Comparison of ENCODE assay signal across 8 cellular contexts in genomic region chr1:168180148-168180524, GRCh38. TPM values are rescaled to one million over a fixed set of nuclear protein-coding genes. Genes with fewer than 3 reads are reported as not detected.
DNase-seq lines count a peak whose midpoint lies in the region; ATAC-seq and TF ChIP-seq lines count a peak whose summit lies in the region.

No MANE protein-coding gene starts in this region.

- peaks cover 62% of the 10 kb centered on the region for H3K79me2 ChIP-seq in DND-41 (ENCODE audit: insufficient read depth, low read length)

- DNase-seq in DND-41, result no peak
- DNase-seq in NAMALWA (ENCODE audit: low spot score), result peak; percentile 62
- DNase-seq in prostate gland (ENCODE audit: low spot score), result no peak
- DNase-seq in HUDEP-2 (lab: John Stamatoyannopoulos, UW; ENCODE audit: unreplicated experiment in 76 of 76), result no peak
- DNase-seq in NCI-H128 (lab: John Stamatoyannopoulos, UW; ENCODE audit: unreplicated experiment), result no peak
- no peak for DNase-seq in cortex of kidney (lab: John Stamatoyannopoulos, UW)

- no peaks in the 10 kb centered on the region for H3K27me3 ChIP-seq in DND-41 (ENCODE audit: insufficient read depth, low read length, poor library complexity)
- no peaks in the 10 kb centered on the region for H3K27me3 ChIP-seq in esophagus (ENCODE audit: control insufficient read depth in 1 of 2, insufficient read depth in 2 of 2, low read length in 2 of 2)
- no peaks in the 10 kb centered on the region for H3K27me3 ChIP-seq in prostate gland (replicated peaks; ENCODE audit: insufficient read depth)

- H4K20me1 ChIP-seq in DND-41 (ENCODE audit: insufficient read depth, low read length), result no peaks in the 10 kb centered on the region; the same call in 1 of the 2 replicates

- no peak for TF ChIP-seq POLR2A in prostate gland (IDR thresholded peaks at IDR 0.05)

- ATAC-seq in DND-41 (ENCODE audit: insufficient read depth, low read depth), result no peak
- ATAC-seq in HG03108 (IDR thresholded peaks at IDR 0.05; ENCODE audit: unreplicated experiment), result no peak

- TF ChIP-seq CTCF in DND-41 (IDR thresholded peaks at IDR 0.05; ENCODE audit: borderline replicate concordance, extremely low read depth, low read length, poor library complexity, severe bottlenecking) (no peak), prostate gland (IDR thresholded peaks at IDR 0.05) (no peak)

- H3K9me3 ChIP-seq in DND-41 (ENCODE audit: insufficient read depth, low read length, severe bottlenecking), result no peaks in the 10 kb centered on the region
- no peaks in the 10 kb centered on the region for H3K9me3 ChIP-seq in esophagus (ENCODE audit: control insufficient read depth in 2 of 2, insufficient read depth in 1 of 2, low read depth in 1 of 2, low read length in 1 of 2)
- H3K9me3 ChIP-seq in prostate gland, result no peaks in the 10 kb centered on the region

- peak overlapping the region; percentile 85 for H3K27ac ChIP-seq in DND-41 (ENCODE audit: low read length)
- peak overlapping the region; percentile 92 to 98 for H3K27ac ChIP-seq in esophagus (ENCODE audit: low read depth in 2 of 2, low read length in 1 of 2)
- H3K27ac ChIP-seq in prostate gland, result peak overlapping the region; percentile 86 to 87

- peak overlapping the region; percentile 76 for H3K4me2 ChIP-seq in DND-41 (ENCODE audit: insufficient read depth, low read length)

- H3K4me3 ChIP-seq in DND-41 (ENCODE audit: low read depth in 1 of 2, low read length in 2 of 2) (peak overlapping the region; percentile 59 to 67; a peak in 3 of 4 replicates), esophagus (ENCODE audit: low read depth in 1 of 2, low read length in 2 of 2) (peak overlapping the region; percentile 80 to 92), prostate gland (peak overlapping the region; percentile 67 to 69)

- H3K4me1 ChIP-seq in DND-41 (ENCODE audit: insufficient read depth, low read length), result peaks cover 28% of the 10 kb centered on the region
- H3K4me1 ChIP-seq in esophagus (ENCODE audit: control insufficient read depth in 2 of 2, insufficient read depth in 2 of 2, low read length in 1 of 2), result no peaks in the 10 kb centered on the region
- H3K4me1 ChIP-seq in prostate gland (replicated peaks), result peaks cover 7% of the 10 kb centered on the region

- H3K36me3 ChIP-seq in DND-41 (ENCODE audit: insufficient read depth, low read length) (peaks cover 16% of the 10 kb centered on the region), esophagus (ENCODE audit: control insufficient read depth in 2 of 2, insufficient read depth in 2 of 2, low read length in 1 of 2) (no peaks in the 10 kb centered on the region), prostate gland (no peaks in the 10 kb centered on the region)

- peak overlapping the region; percentile 79; the same call in 1 of the 2 replicates for H2AFZ ChIP-seq in DND-41 (ENCODE audit: low read depth, low read length)

- H3K9ac ChIP-seq in DND-41 (ENCODE audit: low read depth, low read length), result peak overlapping the region; percentile 78

- 28 to 31% methylated on average over 2 of the region's 2 CpGs for WGBS in esophagus, 2 donors
- 30% methylated on average over 2 of the region's 2 CpGs for WGBS in prostate gland

- intact Hi-C loops in prostate gland (cut with DNase I), result no loop called here

RNA-seq across cellular contexts. Expression of gene TIPRL, which starts 1.4 kb away (rescaled TPM):
- polyA plus RNA-seq in esophagus, result 10 to 100 TPM; 14.5 to 17.5 TPM
- 10 to 100 TPM; 14.2 to 29.9 TPM for total RNA-seq in prostate gland

RNA-seq across cellular contexts. Expression of gene GPR161, which starts 43.4 kb away (rescaled TPM):
- polyA plus RNA-seq in esophagus, result 1 to 10 TPM; 1.9 to 3.4 TPM
- total RNA-seq in prostate gland, result 10 to 100 TPM in 1 of 2 donors, 1 to 10 TPM in 1; 4.5 to 23.3 TPM

RNA-seq across cellular contexts. Expression of gene SFT2D2, which starts 45.7 kb away (rescaled TPM):
- 1 to 10 TPM; 7.1 to 7.7 TPM for polyA plus RNA-seq in esophagus
- 10 to 100 TPM; 44.1 to 76.8 TPM for total RNA-seq in prostate gland
